1 cellular context compared by ENCODE assay signal in the genomic region with DNA sequence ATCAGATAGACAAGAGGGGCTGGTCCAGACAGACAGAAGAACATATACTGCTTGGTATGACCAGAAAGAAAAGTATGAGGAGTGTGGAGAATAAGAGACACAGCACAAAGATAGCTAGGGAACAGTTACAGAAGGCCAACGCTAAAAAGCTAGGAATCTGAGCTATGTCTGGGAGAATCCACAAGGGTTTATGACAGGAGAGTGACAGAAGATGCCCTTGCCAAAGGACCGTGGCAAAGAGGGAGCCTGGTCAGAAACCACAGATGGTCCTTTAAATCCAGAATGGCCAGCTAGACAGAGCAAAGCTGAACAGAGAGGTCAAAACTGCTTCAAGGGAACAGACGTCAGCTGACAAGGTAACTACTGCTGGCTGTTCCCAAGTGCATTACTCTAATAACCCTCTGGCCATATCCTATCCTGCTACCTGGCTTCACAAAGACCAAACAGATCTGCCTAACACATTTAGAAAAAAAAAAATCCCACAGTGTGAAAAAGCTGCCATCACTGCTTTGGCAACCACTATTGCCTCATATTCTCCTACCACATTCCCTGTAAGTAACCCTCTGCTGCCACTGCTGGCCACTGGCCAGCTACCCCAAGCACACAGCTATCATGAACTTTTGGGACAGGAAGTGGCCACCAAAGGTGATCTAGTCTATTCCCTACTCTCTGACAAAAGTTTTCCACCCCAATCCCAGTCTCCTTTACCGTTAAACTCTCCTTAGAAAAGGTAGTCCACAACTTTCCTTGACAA.
TF ChIP-seq lines count a peak whose summit lies in the region.

No MANE protein-coding gene starts in this region.

TF ChIP-seq in K562, 482 proteins besides CTCF, POLR2A, EP300 and RAD21 (continued from another document):
- TF ChIP-seq NFIC (IDR thresholded peaks at IDR 0.05) (peak; percentile 31; the same call in 1 of the 2 replicates), ZNF197 (CRISPR knock-in tag; IDR thresholded peaks at IDR 0.05; ENCODE audit: low read depth) (no peak)
- TF ChIP-seq, protein P1, sequence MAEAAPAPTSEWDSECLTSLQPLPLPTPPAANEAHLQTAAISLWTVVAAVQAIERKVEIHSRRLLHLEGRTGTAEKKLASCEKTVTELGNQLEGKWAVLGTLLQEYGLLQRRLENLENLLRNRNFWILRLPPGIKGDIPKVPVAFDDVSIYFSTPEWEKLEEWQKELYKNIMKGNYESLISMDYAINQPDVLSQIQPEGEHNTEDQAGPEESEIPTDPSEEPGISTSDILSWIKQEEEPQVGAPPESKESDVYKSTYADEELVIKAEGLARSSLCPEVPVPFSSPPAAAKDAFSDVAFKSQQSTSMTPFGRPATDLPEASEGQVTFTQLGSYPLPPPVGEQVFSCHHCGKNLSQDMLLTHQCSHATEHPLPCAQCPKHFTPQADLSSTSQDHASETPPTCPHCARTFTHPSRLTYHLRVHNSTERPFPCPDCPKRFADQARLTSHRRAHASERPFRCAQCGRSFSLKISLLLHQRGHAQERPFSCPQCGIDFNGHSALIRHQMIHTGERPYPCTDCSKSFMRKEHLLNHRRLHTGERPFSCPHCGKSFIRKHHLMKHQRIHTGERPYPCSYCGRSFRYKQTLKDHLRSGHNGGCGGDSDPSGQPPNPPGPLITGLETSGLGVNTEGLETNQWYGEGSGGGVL (CRISPR knock-in tag; IDR thresholded peaks at IDR 0.05): no peak
TF ChIP-seq in K562: peak in this region for 2.
